ENCODE assay signal across 28 cellular contexts in genomic region chr3:126531051-126531330, GRCh38. TPM values are rescaled to one million over a fixed set of nuclear protein-coding genes. Genes with fewer than 3 reads are reported as not detected.
"Had no signal": no experiment of that assay in that cellular context is flagged by ENCODE, and none has a peak within 500 bp of the region (broad histone marks: within the 10 kb centered on the region; RNA-seq: fewer than 3 reads in every experiment).

No MANE protein-coding gene starts in this region.

- H3K9me3 ChIP-seq: breast epithelium, left lung, stomach, suprapubic skin, tibial nerve, uterus had no signal

- H3K4me3 ChIP-seq: breast epithelium, left lung, skin epidermis, stomach, suprapubic skin, tibial nerve, uterus had no signal

- H3K4me3 Mint-ChIP-seq: activated naive CD8-positive, alpha-beta T cell treated with anti-CD3 and anti-CD28 coated beads for 36 hours; activated T-helper 17 cell treated with anti-CD3 and anti-CD28 coated beads, Interleukin-2, amount 50 U/mL, for 72 hours; nephron progenitor cell; stimulated activated effector memory CD8-positive, alpha-beta T cell treated with anti-CD3 and anti-CD28 coated beads, Interleukin-12 subunit alpha, Interleukin-12 subunit beta, amount 100 ng/mL, for 72 hours; T-helper 1 cell treated with Interleukin-12 subunit alpha and Interleukin-12 subunit beta and Interleukin-4 antibody, amounts not matched to agents 30 μg/mL and 1 μg/mL, for 36 hours; WTC11 had no signal

- H3K27ac Mint-ChIP-seq: activated naive CD8-positive, alpha-beta T cell treated with anti-CD3 and anti-CD28 coated beads for 36 hours; activated T-helper 17 cell treated with anti-CD3 and anti-CD28 coated beads, Interleukin-2, amount 50 U/mL, for 72 hours; nephron progenitor cell; stimulated activated effector memory CD8-positive, alpha-beta T cell treated with anti-CD3 and anti-CD28 coated beads, Interleukin-12 subunit alpha, Interleukin-12 subunit beta, amount 100 ng/mL, for 72 hours; WTC11 had no signal

- H3K36me3 Mint-ChIP-seq: activated naive CD8-positive, alpha-beta T cell treated with anti-CD3 and anti-CD28 coated beads for 36 hours; stimulated activated effector memory CD8-positive, alpha-beta T cell treated with anti-CD3 and anti-CD28 coated beads, Interleukin-12 subunit alpha, Interleukin-12 subunit beta, amount 100 ng/mL, for 72 hours; WTC11 had no signal

- DNase-seq: activated naive CD4-positive, alpha-beta T cell; activated naive CD8-positive, alpha-beta T cell treated with anti-CD3 and anti-CD28 coated beads for 36 hours; activated T-cell treated with anti-CD3 and anti-CD28 coated beads, Interleukin-2, amount 50 U/mL, for 1 hour; amniotic stem cell; cerebellar nuclear complex; cortex of kidney; foreskin keratinocyte; mesenchymal stem cell; nephron progenitor cell; occipital lobe; retina; stimulated activated CD4-positive, alpha-beta T cell treated with anti-CD3 and anti-CD28 coated beads, Interleukin-2, amount 100 ng/mL, for 24 hours; stomach; T1000; uterus had no signal

- ATAC-seq: activated T-helper 17 cell treated with anti-CD3 and anti-CD28 coated beads, Interleukin-2, amount 50 U/mL, for 72 hours; foreskin keratinocyte had no signal

- H3K4me1 ChIP-seq: breast epithelium, suprapubic skin, tibial nerve, uterus had no signal

- H3K9me3 Mint-ChIP-seq: activated naive CD8-positive, alpha-beta T cell treated with anti-CD3 and anti-CD28 coated beads for 36 hours; activated T-helper 17 cell treated with anti-CD3 and anti-CD28 coated beads, Interleukin-2, amount 50 U/mL, for 72 hours; nephron progenitor cell; stimulated activated effector memory CD8-positive, alpha-beta T cell treated with anti-CD3 and anti-CD28 coated beads, Interleukin-12 subunit alpha, Interleukin-12 subunit beta, amount 100 ng/mL, for 72 hours; T-helper 1 cell treated with Interleukin-12 subunit alpha and Interleukin-12 subunit beta and Interleukin-4 antibody, amounts not matched to agents 30 μg/mL and 1 μg/mL, for 36 hours; WTC11 had no signal

- H3K36me3 ChIP-seq: breast epithelium, left lung, stomach, suprapubic skin, tibial nerve, uterus had no signal

- H3K27me3 ChIP-seq: tibial nerve, uterus had no signal

- H3K27ac ChIP-seq: breast epithelium, foreskin keratinocyte, suprapubic skin, tibial nerve, uterus had no signal

- H3K4me1 Mint-ChIP-seq: activated naive CD8-positive, alpha-beta T cell treated with anti-CD3 and anti-CD28 coated beads for 36 hours; activated T-helper 17 cell treated with anti-CD3 and anti-CD28 coated beads, Interleukin-2, amount 50 U/mL, for 72 hours; stimulated activated effector memory CD8-positive, alpha-beta T cell treated with anti-CD3 and anti-CD28 coated beads, Interleukin-12 subunit alpha, Interleukin-12 subunit beta, amount 100 ng/mL, for 72 hours had no signal

RNA-seq across cellular contexts. Expression of gene CHST13, which starts 7.0 kb away (rescaled TPM):
- total RNA-seq: activated naive CD8-positive, alpha-beta T cell treated with anti-CD3 and anti-CD28 coated beads for 36 hours; activated T-helper 17 cell treated with anti-CD3 and anti-CD28 coated beads, Interleukin-2, amount 50 U/mL, for 72 hours; glomerular endothelial cell; kidney epithelial cell; occipital lobe; suprapubic skin had no signal

RNA-seq across cellular contexts. Expression of gene UROC1, which starts 13.4 kb away (rescaled TPM):
- total RNA-seq: activated naive CD8-positive, alpha-beta T cell treated with anti-CD3 and anti-CD28 coated beads for 36 hours; activated T-helper 17 cell treated with anti-CD3 and anti-CD28 coated beads, Interleukin-2, amount 50 U/mL, for 72 hours; breast epithelium; foreskin keratinocyte; glomerular endothelial cell; kidney epithelial cell; left lung; mononuclear cell; occipital lobe; stomach; suprapubic skin; tibial nerve; WTC11 had no signal
- polyA plus RNA-seq: esophagus, foreskin keratinocyte, stomach had no signal

RNA-seq across cellular contexts. Expression of gene C3orf22, which starts 27.7 kb away (rescaled TPM):
- total RNA-seq: activated naive CD8-positive, alpha-beta T cell treated with anti-CD3 and anti-CD28 coated beads for 36 hours; activated T-helper 17 cell treated with anti-CD3 and anti-CD28 coated beads, Interleukin-2, amount 50 U/mL, for 72 hours; breast epithelium; foreskin keratinocyte; glomerular endothelial cell; kidney epithelial cell; left lung; mononuclear cell; occipital lobe; stomach; suprapubic skin; tibial nerve; uterus; WTC11 had no signal
- polyA plus RNA-seq: esophagus, foreskin keratinocyte, stomach had no signal
